15 cellular contexts compared by ENCODE assay signal in the genomic region with DNA sequence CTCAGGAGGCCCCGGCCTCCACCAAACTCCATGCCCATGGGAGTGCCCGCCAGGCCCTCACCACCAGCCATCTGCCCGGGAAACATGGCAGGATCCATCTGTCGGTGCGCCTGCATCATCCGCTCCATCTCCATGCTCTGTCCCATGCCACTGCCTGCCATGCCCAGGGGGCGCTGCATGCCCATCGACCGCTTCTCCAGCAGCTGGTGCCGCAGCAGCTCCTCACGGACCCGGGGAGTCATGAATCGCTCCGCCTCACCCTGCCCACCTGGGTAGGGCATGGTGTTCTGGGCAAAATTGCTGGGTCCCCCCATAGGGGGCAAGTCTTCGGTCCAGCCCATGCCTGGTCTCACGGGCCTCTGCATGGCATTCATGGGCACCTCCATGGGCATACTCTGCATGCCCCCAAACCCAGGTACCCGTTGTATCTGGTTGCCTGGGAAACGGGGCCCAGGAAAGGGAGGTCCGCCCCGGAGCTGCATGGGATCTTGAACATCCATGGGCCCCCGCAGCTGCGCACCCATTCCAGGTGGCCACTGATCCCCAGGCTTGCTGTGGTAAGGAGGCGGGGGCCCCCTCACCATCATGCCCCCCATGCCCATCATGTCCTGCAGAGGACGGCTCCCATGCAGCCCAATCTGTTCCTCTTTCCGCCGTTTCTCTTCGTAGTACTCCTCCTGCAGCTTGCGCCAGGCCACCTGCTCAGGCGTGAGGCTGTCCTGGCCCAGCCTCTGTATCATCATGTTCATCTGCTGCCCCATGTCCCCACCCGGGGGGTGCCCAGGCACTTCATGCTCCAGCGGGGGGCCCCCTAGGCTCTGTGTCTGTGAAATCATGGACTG. TPM values are rescaled to one million over a fixed set of nuclear protein-coding genes. Genes with fewer than 3 reads are reported as not detected.
DNase-seq lines count a peak whose midpoint lies in the region; ATAC-seq, FAIRE-seq and TF ChIP-seq lines count a peak whose summit lies in the region.
"Had no signal": no experiment of that assay in that cellular context is flagged by ENCODE, and none has a peak within 500 bp of the region (broad histone marks: within the 10 kb centered on the region; RNA-seq: fewer than 3 reads in every experiment).

No MANE protein-coding gene starts in this region.

- POLR2A ChIA-PET in HCT116 (lab: Charles Lee), result no interaction called here
- POLR2A ChIA-PET in HepG2 (lab: Yijun Ruan, JAX), result no interaction called here

- H3K4me2 ChIP-seq in BLaER1, result no peak overlapping the region
- H3K4me2 ChIP-seq in HCT116 (ENCODE audit: low read length), result no peak overlapping the region
- H3K4me2 ChIP-seq in HepG2 (ENCODE audit: low read depth, low read length), result no peak overlapping the region

- no peaks in the 10 kb centered on the region for H3K9me2 ChIP-seq in HCT116 (ENCODE audit: insufficient read depth)

- H3K9me3 ChIP-seq in BLaER1 (no peaks in the 10 kb centered on the region), HCT116 (ENCODE audit: control insufficient read depth in 1 of 2, insufficient read depth in 1 of 2, low read depth in 1 of 2, low read length in 2 of 2) (no peaks in the 10 kb centered on the region), HepG2 (ENCODE audit: low read length) (no peaks in the 10 kb centered on the region)
- H3K9me3 ChIP-seq: right lobe of liver, SJCRH30, thoracic aorta had no signal

- H3K79me2 ChIP-seq in HCT116 (ENCODE audit: insufficient read depth, low read length) (peaks cover 48% of the 10 kb centered on the region), HepG2 (ENCODE audit: insufficient read depth, low read length) (no peaks in the 10 kb centered on the region)

- 96% methylated on average over 24 of the region's 31 CpGs for WGBS in HepG2 (ENCODE audit: low lambda C conversion rate)

- H3K36me3 ChIP-seq in BLaER1, result peaks cover 80% of the 10 kb centered on the region
- peaks cover 35 to 62% of the 10 kb centered on the region in 2 experiments for H3K36me3 ChIP-seq in HCT116 (ENCODE audit: control insufficient read depth in 1 of 2, insufficient read depth in 2 of 2, low read length in 2 of 2)
- H3K36me3 ChIP-seq in HepG2 (replicated peaks in 1 of 2; ENCODE audit: control insufficient read depth in 1 of 2, insufficient read depth in 2 of 2, low read length in 2 of 2), result peaks cover 25 to 41% of the 10 kb centered on the region in 2 experiments; a peak in 4 of 5 replicates
- H3K36me3 ChIP-seq: SJCRH30 had no signal

- no peak for TF ChIP-seq RAD21 in HCT116 (IDR thresholded peaks at IDR 0.05; ENCODE audit: low read depth)
- no peak for TF ChIP-seq RAD21 in HepG2 (CRISPR knock-in tag; IDR thresholded peaks at IDR 0.05)

- H3K4me3 ChIP-seq in BLaER1 (no peak overlapping the region), HCT116 (replicated peaks in 1 of 2; ENCODE audit: low read depth in 1 of 2, low read length in 2 of 2) (no peak overlapping the region), HepG2 (replicated peaks in 1 of 3; ENCODE audit: insufficient read depth in 1 of 3, low read depth in 2 of 3, low read length in 3 of 3) (no peak overlapping the region)
- H3K4me3 ChIP-seq: right lobe of liver, SJCRH30, thoracic aorta had no signal

- TF ChIP-seq POLR2A in HCT116 (IDR thresholded peaks at IDR 0.05; ENCODE audit: borderline replicate concordance, extremely low read depth, insufficient read depth, insufficient read length) (no peak), HepG2 (IDR thresholded peaks at IDR 0.05; ENCODE audit: insufficient read depth in 1 of 2, low read depth in 2 of 2, low read length in 2 of 2) (no peak)

- peak overlapping the region; percentile 79; the same call in 1 of the 2 replicates for H3K27ac ChIP-seq in BLaER1
- no peak overlapping the region for H3K27ac ChIP-seq in HCT116 (ENCODE audit: low read depth, low read length)
- H3K27ac ChIP-seq in HepG2 (ENCODE audit: extremely low read length, insufficient read depth, low read length), result no peak overlapping the region
- H3K27ac ChIP-seq: right lobe of liver, SJCRH30 had no signal

- no peak for DNase-seq in HCT116 (ENCODE audit: low read depth, low spot score)
- no peak for DNase-seq in HepG2 (ENCODE audit: low spot score)
- DNase-seq in activated T-cell treated with anti-CD3 and anti-CD28 coated beads, Interleukin-2, amount 50 U/mL, for 72 hours, result no peak
- DNase-seq in activated CD4-positive, alpha-beta T cell treated with anti-CD3 and anti-CD28 coated beads for 48 hours, result no peak
- no peak for DNase-seq in NCI-H1417 (lab: John Stamatoyannopoulos, UW)
- DNase-seq: cerebellar nuclear complex, NCI-H1436 treated with DMSO at 0.1 percent for 48 hours, right lobe of liver, SJCRH30 had no signal

- TF ChIP-seq CTCF in HCT116 (IDR thresholded peaks at IDR 0.05 in 2 of 3, conservative IDR thresholded peaks at IDR 0.05 in 1 of 3; ENCODE audit: borderline replicate concordance in 1 of 3, insufficient read depth in 1 of 3, low read depth in 2 of 3, low read length in 2 of 3) (peak in 1 of 3 experiments; percentile 18; a peak in 1 of 6 replicates), brain (conservative IDR thresholded peaks at IDR 0.05) (no peak), HepG2 (CRISPR knock-in tag; IDR thresholded peaks at IDR 0.05) (peak; percentile 35)

- RAD21 ChIA-PET in HCT116 (lab: Charles Lee; ENCODE audit: low non-redundant PET in 1 of 2, low total read pairs in 2 of 2, uncharacterized antibody in 2 of 2, unreplicated experiment in 2 of 2), result no interaction called here

- H3K4me3 Mint-ChIP-seq in brain, result no peak overlapping the region
- H3K4me3 Mint-ChIP-seq in activated T-cell treated with anti-CD3 and anti-CD28 coated beads, Interleukin-2, amount 50 U/mL, for 72 hours, result no peak overlapping the region

- peak overlapping the region in 3 of 5 experiments; percentile 69 to 85 (median 69) for H3K27ac Mint-ChIP-seq in brain
- H3K27ac Mint-ChIP-seq in activated T-cell treated with anti-CD3 and anti-CD28 coated beads, Interleukin-2, amount 50 U/mL, for 72 hours, result no peak overlapping the region

- intact Hi-C loops in HCT116 (cut with micrococcal nuclease), result no loop called here
- intact Hi-C loops in HepG2 (cut with micrococcal nuclease; ENCODE audit: unreplicated experiment), result no loop called here

- no peaks in the 10 kb centered on the region for H3K27me3 Mint-ChIP-seq in brain
- no peaks in the 10 kb centered on the region for H3K27me3 Mint-ChIP-seq in activated T-cell treated with anti-CD3 and anti-CD28 coated beads, Interleukin-2, amount 50 U/mL, for 72 hours (ENCODE audit: low read depth)

- no peak for TF ChIP-seq EP300 in HepG2 (IDR thresholded peaks at IDR 0.05; ENCODE audit: low read depth in 2 of 2, low read length in 2 of 2)
- no peak for TF ChIP-seq EP300 in HepG2 (CRISPR knock-in tag; IDR thresholded peaks at IDR 0.05; ENCODE audit: borderline replicate concordance)

- H3K9ac ChIP-seq in BLaER1 (no peak overlapping the region), HCT116 (ENCODE audit: low read length) (no peak overlapping the region), HepG2 (ENCODE audit: insufficient read depth, low read depth, low read length) (no peak overlapping the region)

- H3K36me3 Mint-ChIP-seq in brain, result peaks cover 37% of the 10 kb centered on the region
- H3K36me3 Mint-ChIP-seq in activated T-cell treated with anti-CD3 and anti-CD28 coated beads, Interleukin-2, amount 50 U/mL, for 72 hours (ENCODE audit: insufficient read depth in 2 of 2), result peaks cover 0 to 5% of the 10 kb centered on the region in 2 donors

- H3K27me3 ChIP-seq in BLaER1 (no peaks in the 10 kb centered on the region), HCT116 (ENCODE audit: insufficient read depth, low read length) (no peaks in the 10 kb centered on the region), HepG2 (ENCODE audit: control insufficient read depth in 1 of 2, insufficient read depth in 2 of 2, low read length in 2 of 2) (no peaks in the 10 kb centered on the region)
- H3K27me3 ChIP-seq: right lobe of liver, SJCRH30 had no signal

- in situ Hi-C loops in HepG2 (cut with HindIII; ENCODE audit: extremely low pct_ligation_motif_present, low pct_unique_long_range_greater_than_20kb), result no loop called here

- H3K4me1 ChIP-seq in BLaER1 (peaks cover 67% of the 10 kb centered on the region), HCT116 (ENCODE audit: control insufficient read depth in 1 of 2, insufficient read depth in 2 of 2, low read length in 2 of 2) (peaks cover 0 to 5% of the 10 kb centered on the region in 2 experiments; a peak in 2 of 4 replicates), HepG2 (ENCODE audit: insufficient read depth, low read length) (no peaks in the 10 kb centered on the region)
- H3K4me1 ChIP-seq: right lobe of liver, SJCRH30 had no signal

- ATAC-seq in HCT116 (peak; percentile 10; the same call in 1 of the 2 replicates), HepG2 (no peak), GM21723 (IDR thresholded peaks at IDR 0.05; ENCODE audit: unreplicated experiment) (no peak)
- ATAC-seq in activated T-cell treated with anti-CD3 and anti-CD28 coated beads, Interleukin-2, amount 50 U/mL, for 72 hours (replicated peaks in 1 of 2), result no peak

- H3K9me3 Mint-ChIP-seq in brain, result no peaks in the 10 kb centered on the region
- no peaks in the 10 kb centered on the region for H3K9me3 Mint-ChIP-seq in activated T-cell treated with anti-CD3 and anti-CD28 coated beads, Interleukin-2, amount 50 U/mL, for 72 hours

- BruUV-seq in HCT116 (replicated peaks; lab: Mats Ljungman, UMichigan), result no TSS peak
- BruUV-seq in HepG2 (replicated peaks; lab: Mats Ljungman, UMichigan), result TSS peak; percentile 19

- H2AFZ ChIP-seq in HCT116 (ENCODE audit: low read depth, low read length, poor library complexity, severe bottlenecking) (no peak overlapping the region), HepG2 (ENCODE audit: low read length) (no peak overlapping the region)

- no peak for FAIRE-seq in HepG2 (lab: Jason Lieb, UNC)

- H4K20me1 ChIP-seq in BLaER1 (no peaks in the 10 kb centered on the region; the same call in 1 of the 2 replicates), HCT116 (ENCODE audit: insufficient read depth) (peaks cover 4% of the 10 kb centered on the region; the same call in 1 of the 2 replicates), HepG2 (ENCODE audit: insufficient read depth, low read length) (no peaks in the 10 kb centered on the region)

- peaks cover 6% of the 10 kb centered on the region for H3K4me1 Mint-ChIP-seq in brain
- H3K4me1 Mint-ChIP-seq in activated T-cell treated with anti-CD3 and anti-CD28 coated beads, Interleukin-2, amount 50 U/mL, for 72 hours (ENCODE audit: low read depth), result peaks cover 20% of the 10 kb centered on the region

- CTCF ChIA-PET in HCT116 (lab: Charles Lee) (no interaction called here), HepG2 (lab: Yijun Ruan, JAX; ENCODE audit: low intra/inter-chr PET ratio, low total read pairs) (interaction anchor here (1.0 kb wide), 1 partner anchor 28 kb away, joined by 4 read pairs; no protein-coding TSS in a partner anchor)

RNA-seq across cellular contexts. Expression of a gene that starts 18.0 kb away (rescaled TPM):
- total RNA-seq in HCT116 (2021; ENCODE audit: unreplicated experiment), result not detected
- 0.01 TPM in 1 of 2 replicates, not detected in the other for polyA plus RNA-seq in HCT116 (2012)
- 0.07 TPM for polyA plus RNA-seq in brain (ENCODE audit: insufficient read depth, low read depth, low replicate concordance)
- total RNA-seq in HepG2 (2016; rRNA removed; fragmentation: Illumina TruSeq; extraction: Trizol), result not detected in 2 replicates
- not detected in 2 replicates for total RNA-seq in HepG2 (2016; cell fraction: cytosol; rRNA removed; fragmentation: Illumina TruSeq; extraction: Trizol; ENCODE audit: low read depth)
- not detected in 2 replicates for total RNA-seq in HepG2 (2016; cell fraction: insoluble cytoplasmic fraction; rRNA removed; fragmentation: Illumina TruSeq; extraction: Trizol)
- total RNA-seq in HepG2 (2016; cell fraction: membrane; rRNA removed; fragmentation: Illumina TruSeq; extraction: Trizol), result not detected in 2 replicates
- total RNA-seq in HepG2 (2016; cell fraction: nucleus; rRNA removed; fragmentation: Illumina TruSeq; extraction: Trizol), result not detected in 2 replicates
- not detected in 2 replicates for polyA plus RNA-seq in HepG2 (2011; rRNA removed)
- not detected in 2 replicates for polyA plus RNA-seq in HepG2 (2011; cell fraction: cytosol; rRNA removed)
- not detected in 2 replicates for polyA plus RNA-seq in HepG2 (2011; cell fraction: nucleus; rRNA removed)
- polyA plus RNA-seq in HepG2 (2012), result not detected in 2 replicates
- not detected in 2 replicates for polyA plus RNA-seq in HepG2 (2016; cell fraction: cytosol; fragmentation: Illumina TruSeq; extraction: Trizol; ENCODE audit: low read depth)
- polyA plus RNA-seq in HepG2 (2016; cell fraction: insoluble cytoplasmic fraction; fragmentation: Illumina TruSeq; extraction: Trizol; ENCODE audit: low read depth), result not detected in 2 replicates
- polyA plus RNA-seq in HepG2 (2016; cell fraction: membrane; fragmentation: Illumina TruSeq; extraction: Trizol; ENCODE audit: low read depth), result not detected in 2 replicates
- polyA plus RNA-seq in HepG2 (2016; cell fraction: nucleus; fragmentation: Illumina TruSeq; extraction: Trizol; ENCODE audit: insufficient read depth, low read depth), result not detected in 2 replicates
- not detected in 2 replicates for polyA minus RNA-seq in HepG2 (2011; rRNA and poly(A)+ RNA removed; ENCODE audit: low replicate concordance)
- not detected in 2 replicates for polyA minus RNA-seq in HepG2 (2011; cell fraction: cytosol; rRNA and poly(A)+ RNA removed)
- polyA minus RNA-seq in HepG2 (2011; cell fraction: nucleus; rRNA and poly(A)+ RNA removed), result not detected in 2 replicates
- 10 to 100 TPM; 16.9 to 20.3 TPM for total RNA-seq in activated T-cell treated with anti-CD3 and anti-CD28 coated beads, Interleukin-2, amount 50 U/mL, for 72 hours
- total RNA-seq: HT1080, myocyte, SJCRH30, thoracic aorta had no signal

RNA-seq across cellular contexts. Expression of a gene that starts 24.0 kb away (rescaled TPM):
- total RNA-seq in HCT116 (2021; ENCODE audit: unreplicated experiment) (120 TPM), HepG2 (2016; rRNA removed; fragmentation: Illumina TruSeq; extraction: Trizol) (3.7 and 5.5 TPM in 2 replicates)
- polyA plus RNA-seq in HCT116 (2012), result 83.0 and 85.7 TPM in 2 replicates
- polyA plus RNA-seq in brain (ENCODE audit: insufficient read depth, low read depth, low replicate concordance) (13.5 TPM), HepG2 (2011; rRNA removed) (4.1 and 4.5 TPM in 2 replicates)
- total RNA-seq in HepG2 (2016; cell fraction: cytosol; rRNA removed; fragmentation: Illumina TruSeq; extraction: Trizol; ENCODE audit: low read depth), result 1.4 and 2.2 TPM in 2 replicates
- total RNA-seq in HepG2 (2016; cell fraction: insoluble cytoplasmic fraction; rRNA removed; fragmentation: Illumina TruSeq; extraction: Trizol), result 3.5 and 4.0 TPM in 2 replicates
- 3.8 and 4.9 TPM in 2 replicates for total RNA-seq in HepG2 (2016; cell fraction: membrane; rRNA removed; fragmentation: Illumina TruSeq; extraction: Trizol)
- 9.3 and 12.2 TPM in 2 replicates for total RNA-seq in HepG2 (2016; cell fraction: nucleus; rRNA removed; fragmentation: Illumina TruSeq; extraction: Trizol)
- polyA plus RNA-seq in HepG2 (2011; cell fraction: cytosol; rRNA removed), result 1.1 and 1.9 TPM in 2 replicates
- polyA plus RNA-seq in HepG2 (2011; cell fraction: nucleus; rRNA removed), result 7.0 and 13.4 TPM in 2 replicates
- polyA plus RNA-seq in HepG2 (2012), result 10.4 and 11.2 TPM in 2 replicates
- 0.58 and 0.67 TPM in 2 replicates for polyA plus RNA-seq in HepG2 (2016; cell fraction: cytosol; fragmentation: Illumina TruSeq; extraction: Trizol; ENCODE audit: low read depth)
- polyA plus RNA-seq in HepG2 (2016; cell fraction: insoluble cytoplasmic fraction; fragmentation: Illumina TruSeq; extraction: Trizol; ENCODE audit: low read depth), result 9.7 and 15.0 TPM in 2 replicates
- polyA plus RNA-seq in HepG2 (2016; cell fraction: membrane; fragmentation: Illumina TruSeq; extraction: Trizol; ENCODE audit: low read depth), result 1.5 and 1.9 TPM in 2 replicates
- 21.7 and 33.9 TPM in 2 replicates for polyA plus RNA-seq in HepG2 (2016; cell fraction: nucleus; fragmentation: Illumina TruSeq; extraction: Trizol; ENCODE audit: insufficient read depth, low read depth)
- 4.8 and 11.8 TPM in 2 replicates for polyA minus RNA-seq in HepG2 (2011; rRNA and poly(A)+ RNA removed; ENCODE audit: low replicate concordance)
- 6.2 and 6.8 TPM in 2 replicates for polyA minus RNA-seq in HepG2 (2011; cell fraction: cytosol; rRNA and poly(A)+ RNA removed)
- polyA minus RNA-seq in HepG2 (2011; cell fraction: nucleus; rRNA and poly(A)+ RNA removed), result 5.5 and 6.5 TPM in 2 replicates
- 10 to 100 TPM; 33.5 to 34.5 TPM for total RNA-seq in activated T-cell treated with anti-CD3 and anti-CD28 coated beads, Interleukin-2, amount 50 U/mL, for 72 hours

RNA-seq across cellular contexts. Expression of a gene that starts 54.4 kb away (rescaled TPM):
- total RNA-seq in HCT116 (2021; ENCODE audit: unreplicated experiment), result 0.42 TPM
- polyA plus RNA-seq in HCT116 (2012), result 0.26 and 0.55 TPM in 2 replicates
- 3.0 TPM for polyA plus RNA-seq in brain (ENCODE audit: insufficient read depth, low read depth, low replicate concordance)
- not detected in 2 replicates for total RNA-seq in HepG2 (2016; rRNA removed; fragmentation: Illumina TruSeq; extraction: Trizol)
- not detected in 2 replicates for total RNA-seq in HepG2 (2016; cell fraction: cytosol; rRNA removed; fragmentation: Illumina TruSeq; extraction: Trizol; ENCODE audit: low read depth)
- total RNA-seq in HepG2 (2016; cell fraction: insoluble cytoplasmic fraction; rRNA removed; fragmentation: Illumina TruSeq; extraction: Trizol), result not detected in 2 replicates
- not detected in 2 replicates for total RNA-seq in HepG2 (2016; cell fraction: membrane; rRNA removed; fragmentation: Illumina TruSeq; extraction: Trizol)
- total RNA-seq in HepG2 (2016; cell fraction: nucleus; rRNA removed; fragmentation: Illumina TruSeq; extraction: Trizol), result not detected in 2 replicates
- polyA plus RNA-seq in HepG2 (2011; rRNA removed), result not detected in 2 replicates
- not detected in 2 replicates for polyA plus RNA-seq in HepG2 (2011; cell fraction: cytosol; rRNA removed)
- not detected in 2 replicates for polyA plus RNA-seq in HepG2 (2011; cell fraction: nucleus; rRNA removed)
- polyA plus RNA-seq in HepG2 (2012), result not detected in 2 replicates
- polyA plus RNA-seq in HepG2 (2016; cell fraction: cytosol; fragmentation: Illumina TruSeq; extraction: Trizol; ENCODE audit: low read depth), result not detected in 2 replicates
- polyA plus RNA-seq in HepG2 (2016; cell fraction: insoluble cytoplasmic fraction; fragmentation: Illumina TruSeq; extraction: Trizol; ENCODE audit: low read depth), result not detected in 2 replicates
- polyA plus RNA-seq in HepG2 (2016; cell fraction: membrane; fragmentation: Illumina TruSeq; extraction: Trizol; ENCODE audit: low read depth), result not detected in 2 replicates
- polyA plus RNA-seq in HepG2 (2016; cell fraction: nucleus; fragmentation: Illumina TruSeq; extraction: Trizol; ENCODE audit: insufficient read depth, low read depth), result not detected in 2 replicates
- not detected in 2 replicates for polyA minus RNA-seq in HepG2 (2011; rRNA and poly(A)+ RNA removed; ENCODE audit: low replicate concordance)
- not detected in 2 replicates for polyA minus RNA-seq in HepG2 (2011; cell fraction: cytosol; rRNA and poly(A)+ RNA removed)
- polyA minus RNA-seq in HepG2 (2011; cell fraction: nucleus; rRNA and poly(A)+ RNA removed), result not detected in 2 replicates
- total RNA-seq in activated T-cell treated with anti-CD3 and anti-CD28 coated beads, Interleukin-2, amount 50 U/mL, for 72 hours, result 1 to 10 TPM in 1 of 2 donors, under 1 TPM in 1; 0.53 to 1.2 TPM
- total RNA-seq: HT1080, myocyte, right lobe of liver, SJCRH30, thoracic aorta had no signal

Comparison
In these comparisons a context has a peak if more than half of its experiments do, and no peak if none do; other contexts are left out.
1. RNA of a gene that starts 18.0 kb away (total RNA-seq): 16.9 to 20.3 TPM in activated T-cell treated with anti-CD3 and anti-CD28 coated beads, Interleukin-2, amount 50 U/mL, for 72 hours; not detected in HCT116 (single experiment) and not detected in HepG2; every median in the first group is over 10 times any median in the second.